In genomic region chr12:26524862-26525465, GRCh38 we compare ENCODE assay signal across 8 cellular contexts.
A peak's percentile ranks its signal among the peaks of the same experiment; 100 is the strongest.
DNase-seq lines count a peak whose midpoint lies in the region; TF ChIP-seq lines count a peak whose summit lies in the region.

No MANE protein-coding gene starts in this region.

- H2AK5ac ChIP-seq in mesenchymal stem cell (ENCODE audit: low read length, severe bottlenecking) = no peak overlapping the region

- no peak overlapping the region for H3K27ac ChIP-seq in mesenchymal stem cell (ENCODE audit: low read length, poor library complexity, severe bottlenecking)
- no peak overlapping the region for H3K27ac ChIP-seq in ovary

- H3K18ac ChIP-seq in mesenchymal stem cell (ENCODE audit: low read depth in 1 of 2, low read length in 2 of 2) = no peak overlapping the region

- no peak overlapping the region for H3K9ac ChIP-seq in mesenchymal stem cell (ENCODE audit: low read length)

- H3K9me3 ChIP-seq in mesenchymal stem cell (ENCODE audit: control insufficient read depth, low read length) = peaks cover 13% of the 10 kb centered on the region
- peaks cover 0 to 3% of the 10 kb centered on the region in 2 donors for H3K9me3 ChIP-seq in ovary

- DNase-seq in COLO668 (lab: John Stamatoyannopoulos, UW; ENCODE audit: unreplicated experiment) = peak; percentile 13
- DNase-seq in HT1080 (ENCODE audit: low read depth) = peak; percentile 53
- peak; percentile 12 for DNase-seq in astrocyte of the spinal cord (ENCODE audit: low read depth, low spot score)
- DNase-seq in mesenchymal stem cell = peak; percentile 13
- no peak for DNase-seq in ovary
- no peak for DNase-seq in NK-92 (lab: John Stamatoyannopoulos, UW; ENCODE audit: unreplicated experiment)
- DNase-seq in NCI-H774 (lab: John Stamatoyannopoulos, UW) = no peak
- DNase-seq in occipital lobe (lab: John Stamatoyannopoulos, UW) = no peak

- TF ChIP-seq EP300 in ovary (IDR thresholded peaks at IDR 0.05) = no peak

- no peak overlapping the region for H2BK12ac ChIP-seq in mesenchymal stem cell (ENCODE audit: low read length in 2 of 2)

- no peak overlapping the region for H3K4ac ChIP-seq in mesenchymal stem cell (ENCODE audit: low read depth in 1 of 2, low read length in 2 of 2)

- no peak overlapping the region for H3K4me2 ChIP-seq in mesenchymal stem cell (ENCODE audit: low read length, poor library complexity, severe bottlenecking)

- H3K4me1 ChIP-seq in mesenchymal stem cell (ENCODE audit: control insufficient read depth, insufficient read depth, low read depth, low read length) (peaks cover 2% of the 10 kb centered on the region), ovary (ENCODE audit: insufficient read depth) (no peaks in the 10 kb centered on the region)

- H2BK120ac ChIP-seq in mesenchymal stem cell (ENCODE audit: low read depth, low read length) = no peak overlapping the region

- in situ Hi-C loops in astrocyte of the spinal cord (cut with HindIII; ENCODE audit: low sequenced_read_pairs) = no loop called here

- H3K27me3 ChIP-seq in mesenchymal stem cell (ENCODE audit: control insufficient read depth in 1 of 2, insufficient read depth in 1 of 2, low read length in 2 of 2) (no peaks in the 10 kb centered on the region), ovary (no peaks in the 10 kb centered on the region)

- H3K36me3 ChIP-seq in mesenchymal stem cell (ENCODE audit: control insufficient read depth in 1 of 2, insufficient read depth in 2 of 2, low read depth in 1 of 2, low read length in 2 of 2) (peaks cover 0 to 3% of the 10 kb centered on the region in 2 experiments), ovary (no peaks in the 10 kb centered on the region)

- 94% methylated on average over 2 of the region's 2 CpGs for WGBS in mesenchymal stem cell
- 97 to 98% (median 98%) methylated on average over 2 of the region's 2 CpGs for WGBS in ovary, 3 donors

- intact Hi-C loops in ovary (cut with DNase I) = no loop called here

- TF ChIP-seq CTCF in astrocyte of the spinal cord (IDR thresholded peaks at IDR 0.05; ENCODE audit: low read depth, low read length) = peak; percentile 58
- TF ChIP-seq CTCF in ovary (IDR thresholded peaks at IDR 0.05) = peak in 1 of 3 donors; percentile 15

- peaks cover 5% of the 10 kb centered on the region for H3K79me1 ChIP-seq in mesenchymal stem cell (replicated peaks; ENCODE audit: low read length, poor library complexity, severe bottlenecking)

- TF ChIP-seq POLR2A in ovary (IDR thresholded peaks at IDR 0.05) = no peak

- no peak overlapping the region for H4K8ac ChIP-seq in mesenchymal stem cell (ENCODE audit: low read length)

- H4K91ac ChIP-seq in mesenchymal stem cell (ENCODE audit: low read length) = no peak overlapping the region

- no peak overlapping the region for H2AFZ ChIP-seq in mesenchymal stem cell (ENCODE audit: low read depth, low read length)

- H3K14ac ChIP-seq in mesenchymal stem cell (ENCODE audit: low read length in 2 of 2) = no peak overlapping the region

- no peak overlapping the region for H2BK15ac ChIP-seq in mesenchymal stem cell (ENCODE audit: low read depth, poor library complexity, severe bottlenecking)

- H2BK5ac ChIP-seq in mesenchymal stem cell (ENCODE audit: low read depth, low read length, poor library complexity, severe bottlenecking) = no peak overlapping the region

- H3K4me3 ChIP-seq in astrocyte of the spinal cord (ENCODE audit: low read depth, low read length) (no peak overlapping the region), mesenchymal stem cell (ENCODE audit: insufficient read depth in 1 of 2, low read depth in 1 of 2, low read length in 2 of 2) (no peak overlapping the region), ovary (no peak overlapping the region)

- H3K23ac ChIP-seq in mesenchymal stem cell (ENCODE audit: low read length in 2 of 2) = no peak overlapping the region

Comparison
In these comparisons a context has a peak if more than half of its experiments do, and no peak if none do; other contexts are left out.
1. DNase-seq: peak in COLO668 (single experiment), HT1080 (single experiment), astrocyte of the spinal cord (single experiment) and mesenchymal stem cell (single experiment); none in ovary (0 of 5), NK-92 (single experiment), NCI-H774 (single experiment) and occipital lobe (single experiment).